In genomic region chr2:119481501-119482455, GRCh38 we compare ENCODE assay signal across 1 cellular context.
TF ChIP-seq lines count a peak whose summit lies in the region.

No MANE protein-coding gene starts in this region.

TF ChIP-seq in HepG2, 621 proteins besides CTCF, POLR2A, EP300 and RAD21:
- TF ChIP-seq, protein P1, sequence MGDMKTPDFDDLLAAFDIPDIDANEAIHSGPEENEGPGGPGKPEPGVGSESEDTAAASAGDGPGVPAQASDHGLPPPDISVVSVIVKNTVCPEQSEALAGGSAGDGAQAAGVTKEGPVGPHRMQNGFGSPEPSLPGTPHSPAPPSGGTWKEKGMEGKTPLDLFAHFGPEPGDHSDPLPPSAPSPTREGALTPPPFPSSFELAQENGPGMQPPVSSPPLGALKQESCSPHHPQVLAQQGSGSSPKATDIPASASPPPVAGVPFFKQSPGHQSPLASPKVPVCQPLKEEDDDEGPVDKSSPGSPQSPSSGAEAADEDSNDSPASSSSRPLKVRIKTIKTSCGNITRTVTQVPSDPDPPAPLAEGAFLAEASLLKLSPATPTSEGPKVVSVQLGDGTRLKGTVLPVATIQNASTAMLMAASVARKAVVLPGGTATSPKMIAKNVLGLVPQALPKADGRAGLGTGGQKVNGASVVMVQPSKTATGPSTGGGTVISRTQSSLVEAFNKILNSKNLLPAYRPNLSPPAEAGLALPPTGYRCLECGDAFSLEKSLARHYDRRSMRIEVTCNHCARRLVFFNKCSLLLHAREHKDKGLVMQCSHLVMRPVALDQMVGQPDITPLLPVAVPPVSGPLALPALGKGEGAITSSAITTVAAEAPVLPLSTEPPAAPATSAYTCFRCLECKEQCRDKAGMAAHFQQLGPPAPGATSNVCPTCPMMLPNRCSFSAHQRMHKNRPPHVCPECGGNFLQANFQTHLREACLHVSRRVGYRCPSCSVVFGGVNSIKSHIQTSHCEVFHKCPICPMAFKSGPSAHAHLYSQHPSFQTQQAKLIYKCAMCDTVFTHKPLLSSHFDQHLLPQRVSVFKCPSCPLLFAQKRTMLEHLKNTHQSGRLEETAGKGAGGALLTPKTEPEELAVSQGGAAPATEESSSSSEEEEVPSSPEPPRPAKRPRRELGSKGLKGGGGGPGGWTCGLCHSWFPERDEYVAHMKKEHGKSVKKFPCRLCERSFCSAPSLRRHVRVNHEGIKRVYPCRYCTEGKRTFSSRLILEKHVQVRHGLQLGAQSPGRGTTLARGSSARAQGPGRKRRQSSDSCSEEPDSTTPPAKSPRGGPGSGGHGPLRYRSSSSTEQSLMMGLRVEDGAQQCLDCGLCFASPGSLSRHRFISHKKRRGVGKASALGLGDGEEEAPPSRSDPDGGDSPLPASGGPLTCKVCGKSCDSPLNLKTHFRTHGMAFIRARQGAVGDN (CRISPR knock-in tag; IDR thresholded peaks at IDR 0.05), result peak; percentile 6; the same call in 1 of the 2 replicates
- TF ChIP-seq, protein P2, sequence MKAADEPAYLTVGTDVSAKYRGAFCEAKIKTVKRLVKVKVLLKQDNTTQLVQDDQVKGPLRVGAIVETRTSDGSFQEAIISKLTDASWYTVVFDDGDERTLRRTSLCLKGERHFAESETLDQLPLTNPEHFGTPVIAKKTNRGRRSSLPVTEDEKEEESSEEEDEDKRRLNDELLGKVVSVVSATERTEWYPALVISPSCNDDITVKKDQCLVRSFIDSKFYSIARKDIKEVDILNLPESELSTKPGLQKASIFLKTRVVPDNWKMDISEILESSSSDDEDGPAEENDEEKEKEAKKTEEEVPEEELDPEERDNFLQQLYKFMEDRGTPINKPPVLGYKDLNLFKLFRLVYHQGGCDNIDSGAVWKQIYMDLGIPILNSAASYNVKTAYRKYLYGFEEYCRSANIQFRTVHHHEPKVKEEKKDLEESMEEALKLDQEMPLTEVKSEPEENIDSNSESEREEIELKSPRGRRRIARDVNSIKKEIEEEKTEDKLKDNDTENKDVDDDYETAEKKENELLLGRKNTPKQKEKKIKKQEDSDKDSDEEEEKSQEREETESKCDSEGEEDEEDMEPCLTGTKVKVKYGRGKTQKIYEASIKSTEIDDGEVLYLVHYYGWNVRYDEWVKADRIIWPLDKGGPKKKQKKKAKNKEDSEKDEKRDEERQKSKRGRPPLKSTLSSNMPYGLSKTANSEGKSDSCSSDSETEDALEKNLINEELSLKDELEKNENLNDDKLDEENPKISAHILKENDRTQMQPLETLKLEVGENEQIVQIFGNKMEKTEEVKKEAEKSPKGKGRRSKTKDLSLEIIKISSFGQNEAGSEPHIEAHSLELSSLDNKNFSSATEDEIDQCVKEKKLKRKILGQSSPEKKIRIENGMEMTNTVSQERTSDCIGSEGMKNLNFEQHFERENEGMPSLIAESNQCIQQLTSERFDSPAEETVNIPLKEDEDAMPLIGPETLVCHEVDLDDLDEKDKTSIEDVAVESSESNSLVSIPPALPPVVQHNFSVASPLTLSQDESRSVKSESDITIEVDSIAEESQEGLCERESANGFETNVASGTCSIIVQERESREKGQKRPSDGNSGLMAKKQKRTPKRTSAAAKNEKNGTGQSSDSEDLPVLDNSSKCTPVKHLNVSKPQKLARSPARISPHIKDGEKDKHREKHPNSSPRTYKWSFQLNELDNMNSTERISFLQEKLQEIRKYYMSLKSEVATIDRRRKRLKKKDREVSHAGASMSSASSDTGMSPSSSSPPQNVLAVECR (CRISPR knock-in tag; IDR thresholded peaks at IDR 0.05; ENCODE audit: borderline replicate concordance), result no peak
- TF ChIP-seq ARNT2 (CRISPR knock-in tag; IDR thresholded peaks at IDR 0.05; ENCODE audit: low read depth), result 0 out of 2 replicates have a peak, but pooled peaks have one; percentile 15
